ENCODE assay signal across 8 cellular contexts in the genomic region with DNA sequence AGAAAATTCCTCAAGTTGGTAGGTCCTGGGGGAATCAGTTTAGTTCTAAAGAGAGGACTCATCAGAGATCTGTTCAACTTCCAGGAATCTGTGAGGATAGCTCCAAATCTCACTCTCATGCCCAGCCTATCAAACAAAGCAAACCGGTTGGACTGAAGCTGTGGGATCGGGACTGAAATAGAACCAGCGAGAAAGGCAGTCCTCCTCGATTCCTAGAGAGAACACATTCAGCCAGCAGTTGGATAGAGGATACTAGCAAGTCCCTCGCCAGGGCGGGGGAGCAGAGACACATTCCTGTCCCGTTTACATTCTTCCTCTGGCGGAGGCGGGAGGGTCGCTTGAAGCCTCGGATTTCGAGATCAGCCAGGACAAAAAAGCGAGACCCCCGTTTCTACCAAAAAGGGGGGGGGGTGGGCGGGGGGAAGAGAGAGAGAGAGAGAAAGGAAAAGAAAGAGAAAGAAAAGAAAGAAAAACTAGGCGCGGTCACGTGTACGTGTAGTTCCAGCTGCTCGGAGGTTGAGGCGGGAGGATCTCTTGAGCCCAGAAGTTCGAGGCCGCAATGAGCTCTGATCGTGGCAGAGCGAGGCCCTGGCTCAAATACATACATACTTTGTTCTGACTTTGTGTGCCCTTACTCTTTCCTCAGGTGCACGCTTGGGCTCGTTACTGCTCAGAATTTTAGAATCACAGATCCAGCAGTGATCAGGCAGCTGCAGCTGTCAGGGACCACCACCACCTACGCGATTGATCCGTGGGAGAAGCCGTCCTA. TPM values are rescaled to one million over a fixed set of nuclear protein-coding genes. Genes with fewer than 3 reads are reported as not detected.
DNase-seq lines count a peak whose midpoint lies in the region; ATAC-seq and TF ChIP-seq lines count a peak whose summit lies in the region.

No MANE protein-coding gene starts in this region.

- 12% methylated on average over 11 of the region's 31 CpGs for WGBS in mammary epithelial cell (ENCODE audit: low coverage, missing lambda C conversion rate)

- H3K4me2 ChIP-seq in PC-3 (ENCODE audit: low read length) (peak overlapping the region; percentile 79), mammary epithelial cell (ENCODE audit: insufficient read depth, low read depth, low read length) (peak overlapping the region; percentile 76)

- peak overlapping the region; percentile 66 to 86 (median 76) for H3K4me3 Mint-ChIP-seq in CD4-positive, alpha-beta memory T cell

- H3K9me3 ChIP-seq in CD4-positive, alpha-beta memory T cell (ENCODE audit: control insufficient read depth in 1 of 2, low read length in 2 of 2) = no peaks in the 10 kb centered on the region
- no peaks in the 10 kb centered on the region for H3K9me3 ChIP-seq in PC-3 (ENCODE audit: low read length)
- no peaks in the 10 kb centered on the region for H3K9me3 ChIP-seq in mammary epithelial cell (replicated peaks; ENCODE audit: insufficient read depth, low read length)

- intact Hi-C loops in CD4-positive, alpha-beta memory T cell (cut with micrococcal nuclease) = loop anchor here (10.0 kb wide), 1 partner anchor 1091 kb away; a partner anchor contains a TSS
- intact Hi-C loops in PC-3 (cut with micrococcal nuclease) = loop anchor here (1.0 kb wide), 3 partner anchors 26 to 147 kb away; no protein-coding TSS in a partner anchor
- intact Hi-C loops in mammary epithelial cell (cut with micrococcal nuclease) = loop anchor here (1.0 kb wide), 3 partner anchors 20 to 147 kb away; a partner anchor contains a TSS

- in situ Hi-C loops in mammary epithelial cell (cut with MboI; ENCODE audit: low sequenced_read_pairs in 2 of 2) = no loop called here

- dilution Hi-C loops in mammary epithelial cell (cut with HindIII; ENCODE audit: low sequenced_read_pairs) = loop anchor here (5.0 kb wide), 1 partner anchor 48 kb away; no protein-coding TSS in a partner anchor

- no peaks in the 10 kb centered on the region for H3K27me3 ChIP-seq in CD4-positive, alpha-beta memory T cell (ENCODE audit: insufficient read depth, low read length)
- no peaks in the 10 kb centered on the region for H3K27me3 ChIP-seq in PC-3 (ENCODE audit: low read length)
- H3K27me3 ChIP-seq in mammary epithelial cell (ENCODE audit: insufficient read depth, low read length) = no peaks in the 10 kb centered on the region

- BruUV-seq in PC-3 (replicated peaks; lab: Mats Ljungman, UMichigan) (TSS peak; percentile 64), mammary epithelial cell (replicated peaks; lab: Mats Ljungman, UMichigan) (TSS peak; percentile 41)

- no peaks in the 10 kb centered on the region for H3K9me2 ChIP-seq in PC-3 (replicated peaks; ENCODE audit: low read length)

- CTCF ChIA-PET in CD4-positive, alpha-beta memory T cell (lab: Charles Lee; ENCODE audit: partially characterized antibody) = interaction anchor here (0.9 to 2.9 kb wide), 5 partner anchors 10 to 147 kb away, joined by 3 to 23 read pairs (median 4); a partner anchor contains a TSS
- CTCF ChIA-PET in PC-3 (lab: Charles Lee) (interaction anchor here (0.7 to 0.8 kb wide), 3 partner anchors 52 to 148 kb away, joined by 3 to 4 read pairs (median 3); no protein-coding TSS in a partner anchor), mammary epithelial cell (lab: Charles Lee; ENCODE audit: low non-redundant PET) (interaction anchor here (0.5 to 0.6 kb wide), 3 partner anchors 52 to 216 kb away, joined by 3 to 7 read pairs (median 5); no protein-coding TSS in a partner anchor)

- POLR2A ChIA-PET in CD4-positive, alpha-beta memory T cell (lab: Charles Lee; ENCODE audit: partially characterized antibody) = interaction anchor here (0.6 to 1.8 kb wide), 7 partner anchors 23 to 148 kb away, joined by 4 to 8 read pairs (median 5); a partner anchor contains a TSS
- POLR2A ChIA-PET in PC-3 (lab: Charles Lee; ENCODE audit: unreplicated experiment) = interaction anchor here (0.6 to 1.0 kb wide), 5 partner anchors 9 to 110 kb away, joined by 3 to 7 read pairs (median 4); no protein-coding TSS in a partner anchor

- TF ChIP-seq CTCF in PC-3 (conservative IDR thresholded peaks at IDR 0.05; ENCODE audit: low read depth, low read length) = no peak
- TF ChIP-seq CTCF in mammary epithelial cell (conservative IDR thresholded peaks at IDR 0.05 in 1 of 2, IDR thresholded peaks at IDR 0.05 in 1 of 2; ENCODE audit: extremely low read depth in 1 of 2, insufficient read depth in 1 of 2, low read depth in 1 of 2, low read length in 2 of 2) = no peak

- H3K27me3 Mint-ChIP-seq in CD4-positive, alpha-beta memory T cell = peaks cover 15 to 25% of the 10 kb centered on the region in 2 donors

- H4K20me1 ChIP-seq in PC-3 (ENCODE audit: low read length) (no peaks in the 10 kb centered on the region), mammary epithelial cell (ENCODE audit: insufficient read depth, low read length) (no peaks in the 10 kb centered on the region)

- H3K27ac Mint-ChIP-seq in CD4-positive, alpha-beta memory T cell = peak overlapping the region in 2 of 7 donors; percentile 23 to 100

- H3K4me1 Mint-ChIP-seq in CD4-positive, alpha-beta memory T cell = peaks cover 31 to 70% (median 42%) of the 10 kb centered on the region in 4 donors

- H3K4me1 ChIP-seq in CD4-positive, alpha-beta memory T cell (ENCODE audit: insufficient read depth, low read length) = peaks cover 18% of the 10 kb centered on the region
- H3K4me1 ChIP-seq in PC-3 (ENCODE audit: insufficient read depth, low read length) (peaks cover 13% of the 10 kb centered on the region), mammary epithelial cell (ENCODE audit: insufficient read depth, low read length) (peaks cover 19% of the 10 kb centered on the region)

- no peak for DNase-seq in CD4-positive, alpha-beta memory T cell
- DNase-seq in HuH-7 (ENCODE audit: low spot score) = peak; percentile 84
- peak; percentile 97 for DNase-seq in PC-3
- peak; percentile 97 for DNase-seq in mammary epithelial cell
- peak; percentile 99 for DNase-seq in iPS DF 4.7 (ENCODE audit: extremely low read depth, low spot score)
- peak; percentile 92 for DNase-seq in pulmonary artery endothelial cell (ENCODE audit: low read depth, low spot score)

- peaks cover 0 to 17% of the 10 kb centered on the region in 2 donors for H3K36me3 Mint-ChIP-seq in CD4-positive, alpha-beta memory T cell

- H3K36me3 ChIP-seq in CD4-positive, alpha-beta memory T cell (ENCODE audit: insufficient read depth, low read length) = no peaks in the 10 kb centered on the region
- H3K36me3 ChIP-seq in PC-3 (ENCODE audit: low read depth, low read length) (no peaks in the 10 kb centered on the region), mammary epithelial cell (ENCODE audit: insufficient read depth, low read length) (no peaks in the 10 kb centered on the region)

- ATAC-seq in PC-3 (peak; percentile 67), HG02571 (IDR thresholded peaks at IDR 0.05; ENCODE audit: unreplicated experiment) (no peak), GM18858 (IDR thresholded peaks at IDR 0.05; ENCODE audit: unreplicated experiment) (no peak)

- H3K9ac ChIP-seq in PC-3 (ENCODE audit: low read length) (peak overlapping the region; percentile 5; the same call in 1 of the 2 replicates), mammary epithelial cell (ENCODE audit: insufficient read depth, low read length) (peak overlapping the region; percentile 82)

- H2AFZ ChIP-seq in PC-3 (ENCODE audit: low read length) = peak overlapping the region; percentile 82
- H2AFZ ChIP-seq in mammary epithelial cell (ENCODE audit: low read depth, low read length) = peak overlapping the region; percentile 89

- H3F3A ChIP-seq in PC-3 (ENCODE audit: low read length, unreplicated experiment) = peaks cover 3% of the 10 kb centered on the region

- H3K9me3 Mint-ChIP-seq in CD4-positive, alpha-beta memory T cell = peaks cover 0 to 13% (median 5%) of the 10 kb centered on the region in 8 donors

- H3K4me3 ChIP-seq in CD4-positive, alpha-beta memory T cell (ENCODE audit: low read length in 2 of 2) = peak overlapping the region in 1 of 2 donors; percentile 13
- H3K4me3 ChIP-seq in PC-3 (ENCODE audit: low read length) (peak overlapping the region; percentile 57), mammary epithelial cell (replicated peaks in 1 of 3; ENCODE audit: insufficient read depth in 1 of 3, low read depth in 2 of 3, low read length in 3 of 3) (peak overlapping the region; percentile 48 to 68 (median 53))

- no peak overlapping the region for H3K27ac ChIP-seq in CD4-positive, alpha-beta memory T cell (ENCODE audit: low read depth, low read length)
- H3K27ac ChIP-seq in PC-3 (ENCODE audit: low read length) (peak overlapping the region; percentile 25), mammary epithelial cell (ENCODE audit: insufficient read depth, low read depth, low read length) (peak overlapping the region; percentile 97)

- H3K79me2 ChIP-seq in PC-3 (ENCODE audit: low read length) = no peaks in the 10 kb centered on the region
- no peaks in the 10 kb centered on the region for H3K79me2 ChIP-seq in mammary epithelial cell (ENCODE audit: insufficient read depth, low read length)

RNA-seq across cellular contexts. Expression of a gene that starts 19.5 kb away (rescaled TPM):
- under 1 TPM; 0.33 to 0.64 TPM for total RNA-seq in CD4-positive, alpha-beta memory T cell
- polyA plus RNA-seq in CD4-positive, alpha-beta memory T cell = under 1 TPM in 1 of 2 donors, not detected in 1; 0.15 TPM
- total RNA-seq in PC-3 (2014; rRNA removed) = 0.04 and 0.40 TPM in 2 replicates
- 1 to 10 TPM; 2.0 to 4.0 TPM for total RNA-seq in mammary epithelial cell
- polyA plus RNA-seq in mammary epithelial cell = 1.3 TPM
- not detected for polyA minus RNA-seq in mammary epithelial cell
- 0.56 and 0.59 TPM in 2 replicates for total RNA-seq in pulmonary artery endothelial cell

RNA-seq across cellular contexts. Expression of a gene that starts 59.4 kb away (rescaled TPM):
- not detected for total RNA-seq in CD4-positive, alpha-beta memory T cell
- polyA plus RNA-seq in CD4-positive, alpha-beta memory T cell = not detected
- not detected in 2 replicates for total RNA-seq in PC-3 (2014; rRNA removed)
- not detected for total RNA-seq in mammary epithelial cell
- not detected for polyA plus RNA-seq in mammary epithelial cell
- polyA minus RNA-seq in mammary epithelial cell = not detected
- total RNA-seq in pulmonary artery endothelial cell = not detected in 2 replicates

Comparison
In these comparisons a context has a peak if more than half of its experiments do, and no peak if none do; other contexts are left out.
1. DNase-seq: peak in HuH-7 (single experiment), PC-3 (single experiment), mammary epithelial cell (single experiment), iPS DF 4.7 (single experiment) and pulmonary artery endothelial cell (single experiment); none in CD4-positive, alpha-beta memory T cell (0 of 5).